ENCODE assay signal across 28 cellular contexts in the genomic region with DNA sequence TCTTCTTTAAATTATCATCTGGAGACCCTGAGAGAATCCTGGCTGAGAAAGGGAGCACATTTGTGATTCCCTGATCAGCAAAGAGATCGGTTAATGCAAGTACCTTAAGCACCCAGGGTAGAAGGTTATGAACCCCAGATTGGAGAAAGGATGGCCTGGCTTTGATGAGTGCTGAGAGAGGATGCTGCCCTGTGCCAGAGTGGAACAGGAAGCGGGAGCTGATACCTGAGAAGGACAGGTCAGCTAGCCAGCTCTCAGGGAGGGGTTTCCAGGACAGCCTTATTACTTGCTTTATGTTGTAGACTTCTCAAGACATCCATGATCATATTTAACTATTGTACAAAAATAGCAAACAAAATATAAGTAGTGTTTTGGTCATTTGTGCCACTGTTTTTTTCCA.
"Had no signal": no experiment of that assay in that cellular context is flagged by ENCODE, and none has a peak within 500 bp of the region (broad histone marks: within the 10 kb centered on the region; RNA-seq: fewer than 3 reads in every experiment).

No MANE protein-coding gene starts in this region.

- H3K9me3 ChIP-seq: Peyer's patch, SJSA1, SK-N-SH had no signal

- H3K27ac ChIP-seq: KMS-11, Peyer's patch, SJSA1 had no signal

- H3K36me3 ChIP-seq: Peyer's patch, SJSA1 had no signal

- H3K4me2 ChIP-seq: KMS-11, SK-N-SH had no signal

- H3K27me3 ChIP-seq: Peyer's patch had no signal

- H3K4me3 ChIP-seq: Peyer's patch, SJSA1 had no signal

- DNase-seq: Karpas-422, KBM-7, MM.1S, MV-4-11, NCI-H1092, NCI-H1105, NCI-H1417 treated with DMSO at 0.1 percent for 48 hours, NCI-H1436 treated with DMSO at 0.1 percent for 48 hours, NCI-H1694 treated with DMSO at 0.1 percent for 48 hours, NCI-H187 treated with DMSO at 0.1 percent for 48 hours, NCI-H2029, NCI-H2081, NCI-H2171 treated with DMSO at 0.1 percent for 48 hours, NCI-H2227 treated with DMSO at 0.1 percent for 48 hours, NCI-H345, NCI-H446, NCI-H510A treated with DMSO at 0.1 percent for 48 hours, NCI-H524 treated with DMSO at 0.1 percent for 48 hours, NCI-H526 treated with DMSO at 0.1 percent for 48 hours, NCI-H774, Peyer's patch, Right ventricle myocardium superior, RPMI8226, SHP77 treated with DMSO at 0.1 percent for 48 hours, SK-N-SH, SW 1271 had no signal

- H3K9ac ChIP-seq: KMS-11, SK-N-SH had no signal

- H3K4me1 ChIP-seq: Peyer's patch, SJSA1 had no signal

- H3K9me2 ChIP-seq: SK-N-SH had no signal
